ENCODE assay signal across 7 cellular contexts in genomic region chr4:58606303-58606702, GRCh38.
"Had no signal": no experiment of that assay in that cellular context is flagged by ENCODE, and none has a peak within 500 bp of the region (broad histone marks: within the 10 kb centered on the region; RNA-seq: fewer than 3 reads in every experiment).

No MANE protein-coding gene starts in this region.

- H3K9ac ChIP-seq: GM23248 had no signal

- H2AFZ ChIP-seq: GM23248 had no signal

- DNase-seq: GM23248, GOT3, H9, HCEC 1CT, KG1 had no signal

- H3K27ac ChIP-seq: GM23248 had no signal

- FAIRE-seq: H54, HTR-8/SVneo had no signal

- H3K4me3 ChIP-seq: GM23248 had no signal
